20 cellular contexts compared by ENCODE assay signal in the genomic region with DNA sequence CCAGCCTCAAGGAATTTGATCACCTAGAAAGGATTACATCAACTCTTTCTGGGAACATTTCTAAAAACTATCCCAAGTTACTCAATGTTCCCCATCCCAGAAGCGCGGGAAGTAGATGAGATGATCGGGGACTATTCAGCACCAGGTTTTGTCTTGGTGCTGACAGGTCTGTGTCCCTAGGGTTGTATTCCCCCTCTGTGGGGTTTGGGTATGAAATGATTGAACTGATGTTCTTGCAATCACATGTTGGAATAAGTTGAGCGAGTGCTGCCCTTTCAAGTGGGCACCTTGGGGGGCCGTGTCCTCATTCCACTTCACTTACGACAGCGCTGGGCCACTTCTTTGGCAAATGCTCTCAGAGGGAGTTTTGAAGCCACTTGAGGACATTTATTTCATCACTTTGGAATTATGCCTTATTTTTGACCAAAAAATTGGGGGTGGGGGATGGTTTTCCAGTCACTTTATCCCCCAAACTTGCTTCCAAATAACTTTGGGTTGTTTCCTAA.
DNase-seq lines count a peak whose midpoint lies in the region; ATAC-seq and TF ChIP-seq lines count a peak whose summit lies in the region.
"Had no signal": no experiment of that assay in that cellular context is flagged by ENCODE, and none has a peak within 500 bp of the region (broad histone marks: within the 10 kb centered on the region; RNA-seq: fewer than 3 reads in every experiment).

No MANE protein-coding gene starts in this region.

- H3K4me2 ChIP-seq in neuronal stem cell (ENCODE audit: insufficient read depth, low read length, poor library complexity, severe bottlenecking) = no peak overlapping the region
- H3K4me2 ChIP-seq: A549, BLaER1 had no signal

- H3K9me3 ChIP-seq in esophagus muscularis mucosa (no peaks in the 10 kb centered on the region), neuronal stem cell (replicated peaks in 1 of 2; ENCODE audit: control insufficient read depth in 2 of 2, insufficient read depth in 1 of 2, low read depth in 1 of 2, low read length in 2 of 2) (peaks cover 0 to 6% of the 10 kb centered on the region in 2 donors), thyroid gland (no peaks in the 10 kb centered on the region)
- H3K9me3 ChIP-seq: A549, BE2C had no signal

- no peak overlapping the region for H3K4me3 ChIP-seq in esophagus muscularis mucosa
- no peak overlapping the region for H3K4me3 ChIP-seq in neuronal stem cell (ENCODE audit: low read length in 2 of 2)
- no peak overlapping the region for H3K4me3 ChIP-seq in thyroid gland (replicated peaks in 1 of 3)
- H3K4me3 ChIP-seq: A549, BLaER1, GM12878 had no signal

- H3K9me3 Mint-ChIP-seq in activated T-cell treated with anti-CD3 and anti-CD28 coated beads, Interleukin-2, amount 50 U/mL, for 72 hours = no peaks in the 10 kb centered on the region
- H3K9me3 Mint-ChIP-seq: CD4-positive, alpha-beta memory T cell; CD8-positive, alpha-beta memory T cell had no signal

- H3K27ac ChIP-seq in esophagus muscularis mucosa (replicated peaks in 1 of 4) = no peak overlapping the region
- no peak overlapping the region for H3K27ac ChIP-seq in neuronal stem cell (replicated peaks; ENCODE audit: low read length)
- H3K27ac ChIP-seq in thyroid gland = no peak overlapping the region
- H3K27ac ChIP-seq: 22Rv1, A549, BLaER1 had no signal

- H3K27me3 ChIP-seq in esophagus muscularis mucosa (no peaks in the 10 kb centered on the region), neuronal stem cell (ENCODE audit: control insufficient read depth in 3 of 3, insufficient read depth in 3 of 3, low read depth in 1 of 3, low read length in 3 of 3) (no peaks in the 10 kb centered on the region), thyroid gland (no peaks in the 10 kb centered on the region)
- H3K27me3 ChIP-seq: BLaER1 had no signal

- H2BK120ac ChIP-seq in neuronal stem cell (ENCODE audit: low read depth, low read length) = no peak overlapping the region

- H3K27me3 Mint-ChIP-seq in activated T-cell treated with anti-CD3 and anti-CD28 coated beads, Interleukin-2, amount 50 U/mL, for 72 hours (ENCODE audit: low read depth) = peaks cover 7% of the 10 kb centered on the region

- H3K79me1 ChIP-seq in neuronal stem cell (ENCODE audit: low read depth, low read length) = no peaks in the 10 kb centered on the region

- no peak for ATAC-seq in GM18498 (IDR thresholded peaks at IDR 0.05; ENCODE audit: unreplicated experiment)
- no peak for ATAC-seq in activated T-cell treated with anti-CD3 and anti-CD28 coated beads, Interleukin-2, amount 50 U/mL, for 72 hours (replicated peaks in 1 of 2)
- ATAC-seq: A549, GM12878 had no signal

- H3K4me1 Mint-ChIP-seq in activated T-cell treated with anti-CD3 and anti-CD28 coated beads, Interleukin-2, amount 50 U/mL, for 72 hours (ENCODE audit: low read depth) = no peaks in the 10 kb centered on the region
- H3K4me1 Mint-ChIP-seq: CD14-positive monocyte; CD4-positive, CD25-positive, alpha-beta regulatory T cell; CD8-positive, alpha-beta memory T cell had no signal

- no peaks in the 10 kb centered on the region for H3K36me3 Mint-ChIP-seq in activated T-cell treated with anti-CD3 and anti-CD28 coated beads, Interleukin-2, amount 50 U/mL, for 72 hours (ENCODE audit: insufficient read depth in 2 of 2)
- H3K36me3 Mint-ChIP-seq: CD14-positive monocyte; CD4-positive, alpha-beta memory T cell; CD4-positive, CD25-positive, alpha-beta regulatory T cell; CD8-positive, alpha-beta memory T cell had no signal

- H3K4ac ChIP-seq in neuronal stem cell (ENCODE audit: low read length) = no peak overlapping the region

- peak overlapping the region; percentile 32 for H2BK15ac ChIP-seq in neuronal stem cell (ENCODE audit: low read length)

- H3K27ac Mint-ChIP-seq in activated T-cell treated with anti-CD3 and anti-CD28 coated beads, Interleukin-2, amount 50 U/mL, for 72 hours = no peak overlapping the region
- H3K27ac Mint-ChIP-seq: CD14-positive monocyte; CD4-positive, alpha-beta memory T cell; CD4-positive, CD25-positive, alpha-beta regulatory T cell had no signal

- H4K8ac ChIP-seq in neuronal stem cell (ENCODE audit: low read depth, low read length) = no peak overlapping the region

- intact Hi-C loops in esophagus muscularis mucosa (cut with DNase I) = no loop called here
- intact Hi-C loops in thyroid gland (cut with DNase I) = no loop called here

- no peak overlapping the region for H2AK5ac ChIP-seq in neuronal stem cell (ENCODE audit: low read depth, low read length)

- 95% methylated on average over 7 of the region's 7 CpGs for WGBS in esophagus muscularis mucosa
- WGBS in neuronal stem cell (ENCODE audit: extremely low coverage in 2 of 2, insufficient read length in 2 of 2, insufficient replicate concordance in 1 of 2), 2 donors = no CpG with 5 or more reads among the region's 7 CpGs
- 54 to 69% methylated on average over 7 of the region's 7 CpGs for WGBS in thyroid gland, 2 donors

- in situ Hi-C loops in G401 (cut with HindIII; ENCODE audit: low sequenced_read_pairs) = no loop called here

- TF ChIP-seq CTCF in esophagus muscularis mucosa (IDR thresholded peaks at IDR 0.05) (no peak), thyroid gland (IDR thresholded peaks at IDR 0.05) (no peak)

- no peak overlapping the region for H3K18ac ChIP-seq in neuronal stem cell (ENCODE audit: low read length)

- H3K36me3 ChIP-seq in esophagus muscularis mucosa (no peaks in the 10 kb centered on the region), neuronal stem cell (replicated peaks in 1 of 2; ENCODE audit: control insufficient read depth in 2 of 2, insufficient read depth in 2 of 2, low read length in 2 of 2) (peaks cover 0 to 100% of the 10 kb centered on the region in 2 donors), thyroid gland (no peaks in the 10 kb centered on the region)
- H3K36me3 ChIP-seq: BE2C, BLaER1 had no signal

- TF ChIP-seq EP300 in esophagus muscularis mucosa (IDR thresholded peaks at IDR 0.05) = no peak

- no peak overlapping the region for H3K14ac ChIP-seq in neuronal stem cell (ENCODE audit: low read length)

- no peak overlapping the region for H2BK12ac ChIP-seq in neuronal stem cell (ENCODE audit: low read length)

- H3K4me3 Mint-ChIP-seq in activated T-cell treated with anti-CD3 and anti-CD28 coated beads, Interleukin-2, amount 50 U/mL, for 72 hours = no peak overlapping the region
- H3K4me3 Mint-ChIP-seq: CD14-positive monocyte; CD4-positive, alpha-beta memory T cell; CD4-positive, CD25-positive, alpha-beta regulatory T cell; CD8-positive, alpha-beta memory T cell had no signal

- H3K4me1 ChIP-seq in esophagus muscularis mucosa (no peaks in the 10 kb centered on the region), neuronal stem cell (ENCODE audit: control insufficient read depth in 2 of 2, insufficient read depth in 1 of 2, low read depth in 1 of 2, low read length in 2 of 2) (peaks cover 0 to 2% of the 10 kb centered on the region in 2 donors), thyroid gland (peaks cover 7 to 8% of the 10 kb centered on the region in 2 donors)
- H3K4me1 ChIP-seq: BE2C had no signal

- DNase-seq in G401 (ENCODE audit: low spot score) (peak; percentile 6), esophagus muscularis mucosa (ENCODE audit: extremely low spot score) (peak; percentile 64), neuronal stem cell (ENCODE audit: low spot score) (no peak), thyroid gland (peak; percentile 70 to 77), NCI-H226 (no peak)
- DNase-seq in activated T-cell treated with anti-CD3 and anti-CD28 coated beads, Interleukin-2, amount 50 U/mL, for 72 hours = no peak
- DNase-seq: ACHN; BE2C; CD4-positive, alpha-beta memory T cell; CD4-positive, CD25-positive, alpha-beta regulatory T cell; CD8-positive, alpha-beta memory T cell; COR-L47; DMS79 treated with DMSO at 0.1 percent for 48 hours; GDM1 had no signal

- TF ChIP-seq POLR2A in esophagus muscularis mucosa (IDR thresholded peaks at IDR 0.05; ENCODE audit: low read depth) (no peak), thyroid gland (IDR thresholded peaks at IDR 0.05) (no peak)

- H3K23ac ChIP-seq in neuronal stem cell (ENCODE audit: low read depth, low read length, poor library complexity) = no peak overlapping the region

- no peak overlapping the region for H2BK5ac ChIP-seq in neuronal stem cell (ENCODE audit: low read length)

- H2AFZ ChIP-seq in neuronal stem cell (ENCODE audit: low read length) = no peak overlapping the region

- H3K9ac ChIP-seq in neuronal stem cell (ENCODE audit: low read depth, low read length, poor library complexity) = no peak overlapping the region
- H3K9ac ChIP-seq: BLaER1 had no signal

- no peak overlapping the region for H4K91ac ChIP-seq in neuronal stem cell (ENCODE audit: low read depth, low read length, poor library complexity)

Comparison
In these comparisons a context has a peak if more than half of its experiments do, and no peak if none do; other contexts are left out.
1. DNase-seq: peak in G401 (single experiment), esophagus muscularis mucosa (single experiment) and thyroid gland (2 of 2); none in neuronal stem cell (single experiment), NCI-H226 (single experiment) and activated T-cell treated with anti-CD3 and anti-CD28 coated beads, Interleukin-2, amount 50 U/mL, for 72 hours (0 of 2).